In genomic region chr11:134736251-134737072, GRCh38 we compare ENCODE assay signal across 23 cellular contexts.
"Had no signal": no experiment of that assay in that cellular context is flagged by ENCODE, and none has a peak within 500 bp of the region (broad histone marks: within the 10 kb centered on the region; RNA-seq: fewer than 3 reads in every experiment).

No MANE protein-coding gene starts in this region.

- H3K9me3 ChIP-seq: esophagus muscularis mucosa, lower lobe of right lung, testis, vagina had no signal

- H3K9me3 Mint-ChIP-seq: activated naive CD8-positive, alpha-beta T cell treated with anti-CD3 and anti-CD28 coated beads for 36 hours; activated T-cell treated with anti-CD3 and anti-CD28 coated beads, Interleukin-2, amount 50 U/mL, for 4 hours; central memory CD8-positive, alpha-beta T cell; naive thymus-derived CD4-positive, alpha-beta T cell; neural progenitor cell; stimulated activated memory B cell treated with anti-CD40 and anti-IgM and Interleukin-4, amounts not matched to agents 10 μg/mL and 1 μg/mL and 100 μg/mL, for 72 hours; type B pancreatic cell had no signal

- H3K4me1 ChIP-seq: testis, vagina had no signal

- H3K36me3 ChIP-seq: esophagus muscularis mucosa, lower lobe of right lung, neural progenitor cell, vagina had no signal

- DNase-seq: activated CD4-positive, alpha-beta T cell treated with anti-CD3 and anti-CD28 coated beads for 4 hours; activated CD4-positive, alpha-beta T cell treated with anti-CD3 and anti-CD28 coated beads, Interleukin-2, amount 50 U/mL, for 48 hours; activated CD4-positive, CD25-positive, alpha-beta regulatory T cell; activated CD8-positive, alpha-beta memory T cell treated with anti-CD3 and anti-CD28 coated beads, Interleukin-2, amount 50 U/mL, for 48 hours; activated naive CD4-positive, alpha-beta T cell treated with Interleukin-2 at 50 U/mL for 16 hours; activated naive CD8-positive, alpha-beta T cell treated with anti-CD3 and anti-CD28 coated beads for 36 hours; activated T-cell treated with anti-CD3 and anti-CD28 coated beads, Interleukin-2, amount 50 U/mL, for 4 hours; dorsolateral prefrontal cortex; left cardiac atrium; lower lobe of right lung; mesendoderm; naive thymus-derived CD4-positive, alpha-beta T cell; small intestine; stimulated activated CD4-positive, alpha-beta T cell treated with anti-CD3 and anti-CD28 coated beads, Interleukin-15, amount 100 ng/mL, for 24 hours; T1000; testis had no signal

- ATAC-seq: activated T-cell treated with anti-CD3 and anti-CD28 coated beads, Interleukin-2, amount 50 U/mL, for 4 hours; left cardiac atrium; naive thymus-derived CD4-positive, alpha-beta T cell; sciatic nerve; stimulated activated memory B cell treated with anti-CD40 and anti-IgM and Interleukin-4, amounts not matched to agents 10 μg/mL and 1 μg/mL and 100 μg/mL, for 72 hours had no signal

- H3K4me3 ChIP-seq: dorsolateral prefrontal cortex, esophagus muscularis mucosa, lower lobe of right lung, neural progenitor cell, testis, vagina had no signal

- H3K27ac Mint-ChIP-seq: activated naive CD8-positive, alpha-beta T cell treated with anti-CD3 and anti-CD28 coated beads for 36 hours; naive thymus-derived CD4-positive, alpha-beta T cell; neural progenitor cell; stimulated activated memory B cell treated with anti-CD40 and anti-IgM and Interleukin-4, amounts not matched to agents 10 μg/mL and 1 μg/mL and 100 μg/mL, for 72 hours; type B pancreatic cell had no signal

- H3K4me3 Mint-ChIP-seq: activated naive CD8-positive, alpha-beta T cell treated with anti-CD3 and anti-CD28 coated beads for 36 hours; activated T-cell treated with anti-CD3 and anti-CD28 coated beads, Interleukin-2, amount 50 U/mL, for 4 hours; central memory CD8-positive, alpha-beta T cell; naive thymus-derived CD4-positive, alpha-beta T cell; neural progenitor cell; stimulated activated memory B cell treated with anti-CD40 and anti-IgM and Interleukin-4, amounts not matched to agents 10 μg/mL and 1 μg/mL and 100 μg/mL, for 72 hours; type B pancreatic cell had no signal

- H3K27me3 Mint-ChIP-seq: activated naive CD8-positive, alpha-beta T cell treated with anti-CD3 and anti-CD28 coated beads for 36 hours; stimulated activated memory B cell treated with anti-CD40 and anti-IgM and Interleukin-4, amounts not matched to agents 10 μg/mL and 1 μg/mL and 100 μg/mL, for 72 hours had no signal

- H3K4me1 Mint-ChIP-seq: activated naive CD8-positive, alpha-beta T cell treated with anti-CD3 and anti-CD28 coated beads for 36 hours; central memory CD8-positive, alpha-beta T cell; naive thymus-derived CD4-positive, alpha-beta T cell; stimulated activated memory B cell treated with anti-CD40 and anti-IgM and Interleukin-4, amounts not matched to agents 10 μg/mL and 1 μg/mL and 100 μg/mL, for 72 hours had no signal
